20 cellular contexts compared by ENCODE assay signal in genomic region chr16:64339052-64339770, GRCh38.
DNase-seq lines count a peak whose midpoint lies in the region; ATAC-seq and TF ChIP-seq lines count a peak whose summit lies in the region.
"Had no signal": no experiment of that assay in that cellular context is flagged by ENCODE, and none has a peak within 500 bp of the region (broad histone marks: within the 10 kb centered on the region; RNA-seq: fewer than 3 reads in every experiment).

No MANE protein-coding gene starts in this region.

- intact Hi-C loops in esophagus squamous epithelium (cut with DNase I): no loop called here

- no peaks in the 10 kb centered on the region for H3K9me2 ChIP-seq in OCI-LY1 (ENCODE audit: low read depth, low read length)

- no peaks in the 10 kb centered on the region for H4K20me1 ChIP-seq in OCI-LY1 (ENCODE audit: insufficient read depth, low read length)

- peaks cover 47% of the 10 kb centered on the region for H3K4me1 ChIP-seq in OCI-LY1 (ENCODE audit: insufficient read depth, low read length, severe bottlenecking)
- H3K4me1 ChIP-seq in esophagus squamous epithelium: no peaks in the 10 kb centered on the region

- no peak overlapping the region for H3K4me3 ChIP-seq in OCI-LY1 (ENCODE audit: low read depth, low read length, poor library complexity, severe bottlenecking)
- no peak overlapping the region for H3K4me3 ChIP-seq in skeletal muscle cell (ENCODE audit: low read depth, low read length)
- H3K4me3 ChIP-seq in esophagus squamous epithelium: no peak overlapping the region
- H3K4me3 ChIP-seq: K562 had no signal

- no peak for TF ChIP-seq POLR2A in esophagus squamous epithelium (IDR thresholded peaks at IDR 0.05)

- H3K36me3 ChIP-seq in OCI-LY1 (ENCODE audit: insufficient read depth, low read length) (no peaks in the 10 kb centered on the region), esophagus squamous epithelium (no peaks in the 10 kb centered on the region)

- no peak overlapping the region for H3K4me2 ChIP-seq in OCI-LY1 (ENCODE audit: low read length)

- no peaks in the 10 kb centered on the region for H3K9me3 ChIP-seq in OCI-LY1 (ENCODE audit: low read length)
- H3K9me3 ChIP-seq in esophagus squamous epithelium: no peaks in the 10 kb centered on the region

- no peak overlapping the region for H2AFZ ChIP-seq in OCI-LY1 (ENCODE audit: low read length)

- H3K27ac ChIP-seq in OCI-LY1 (ENCODE audit: low read depth, low read length, poor library complexity, severe bottlenecking): peak overlapping the region; percentile 62
- no peak overlapping the region for H3K27ac ChIP-seq in esophagus squamous epithelium
- H3K27ac ChIP-seq: VCaP had no signal

- ATAC-seq in HG02763 (IDR thresholded peaks at IDR 0.05; ENCODE audit: unreplicated experiment) (no peak), HG02973 (IDR thresholded peaks at IDR 0.05; ENCODE audit: unreplicated experiment) (no peak)
- ATAC-seq: activated CD8-positive, alpha-beta T cell treated with anti-CD3 and anti-CD28 coated beads, Interleukin-2, amount 10 ng/mL, durations not matched to agents 7 days and 5 days; K562; right cardiac atrium had no signal

- no peaks in the 10 kb centered on the region for H3F3A ChIP-seq in OCI-LY1 (ENCODE audit: insufficient read depth, low read length)

- H3K27me3 ChIP-seq in OCI-LY1 (ENCODE audit: insufficient read depth, low read length) (no peaks in the 10 kb centered on the region), esophagus squamous epithelium (no peaks in the 10 kb centered on the region)

- TF ChIP-seq CTCF in OCI-LY1 (IDR thresholded peaks at IDR 0.05; ENCODE audit: low read length) (no peak), esophagus squamous epithelium (IDR thresholded peaks at IDR 0.05) (no peak)

- 57 to 66% methylated on average over 4 of the region's 4 CpGs for WGBS in esophagus squamous epithelium, 2 donors

- no peak overlapping the region for H3K9ac ChIP-seq in OCI-LY1 (ENCODE audit: low read length)

- no peaks in the 10 kb centered on the region for H3K79me2 ChIP-seq in OCI-LY1 (ENCODE audit: insufficient read depth, low read length)

- DNase-seq in EH (ENCODE audit: low read depth): peak; percentile 95
- DNase-seq in fibroblast of gingiva (ENCODE audit: low read depth): peak; percentile 79
- DNase-seq in skeletal muscle cell (ENCODE audit: low read depth): peak; percentile 45
- DNase-seq in esophagus squamous epithelium (lab: John Stamatoyannopoulos, UW): no peak
- DNase-seq in activated CD4-positive, alpha-beta T cell treated with anti-CD3 and anti-CD28 coated beads, Interleukin-2, amount 50 U/mL, for 4 hours: no peak
- DNase-seq: activated CD8-positive, alpha-beta T cell treated with anti-CD3 and anti-CD28 coated beads, Interleukin-2, amount 10 ng/mL, durations not matched to agents 7 days and 5 days; C1 segment of cervical spinal cord; DMS153; endodermal cell; immature natural killer cell; NCI-H1105 treated with DMSO at 0.1 percent for 48 hours; right cardiac atrium; RPMI8226; stimulated activated CD4-positive, alpha-beta T cell treated with anti-CD3 and anti-CD28 coated beads, Interleukin-2, amount 100 ng/mL, for 24 hours; substantia nigra had no signal

Comparison
In these comparisons a context has a peak if more than half of its experiments do, and no peak if none do; other contexts are left out.
1. DNase-seq: peak in EH (single experiment), fibroblast of gingiva (single experiment) and skeletal muscle cell (single experiment); none in esophagus squamous epithelium (single experiment) and activated CD4-positive, alpha-beta T cell treated with anti-CD3 and anti-CD28 coated beads, Interleukin-2, amount 50 U/mL, for 4 hours (0 of 2).